In genomic region chr15:62940755-62941361, GRCh38 we compare ENCODE assay signal across 8 cellular contexts.
DNase-seq lines count a peak whose midpoint lies in the region; ATAC-seq and TF ChIP-seq lines count a peak whose summit lies in the region.

No MANE protein-coding gene starts in this region.

- peak overlapping the region; percentile 56 for H4K8ac ChIP-seq in trophoblast cell (ENCODE audit: low read depth, low read length)

- peaks cover 30 to 34% of the 10 kb centered on the region in 2 experiments for H3K4me1 ChIP-seq in trophoblast cell (ENCODE audit: control insufficient read depth in 1 of 2, insufficient read depth in 2 of 2, low read length in 2 of 2)

- DNase-seq in HFF-Myc (ENCODE audit: extremely low read depth, low read depth) (peak; percentile 89), SIG-M5 treated with dmso at 0.1 percent for 504 hours (lab: John Stamatoyannopoulos, UW; ENCODE audit: unreplicated experiment) (peak; percentile 84), foreskin fibroblast (peak; percentile 94 to 95), trophoblast cell (peak; percentile 84 to 86), NCI-H1092 treated with DMSO at 0.1 percent for 48 hours (lab: John Stamatoyannopoulos, UW) (no peak)
- no peak for DNase-seq in stimulated activated naive CD4-positive, alpha-beta T cell (lab: John Stamatoyannopoulos, UW)

- no peaks in the 10 kb centered on the region for H3K9me3 ChIP-seq in trophoblast cell (ENCODE audit: insufficient read depth, low read depth, low read length)

- no peak for TF ChIP-seq CTCF in HFF-Myc (IDR thresholded peaks at IDR 0.05; ENCODE audit: low read depth, low read length, missing control alignments)
- no peak for TF ChIP-seq CTCF in foreskin fibroblast (IDR thresholded peaks at IDR 0.05; ENCODE audit: low read depth, low read length)

- no CpG with 5 or more reads among the region's 11 CpGs for WGBS in trophoblast cell (ENCODE audit: extremely low coverage, insufficient coverage, insufficient read length)

- H2AFZ ChIP-seq in trophoblast cell (ENCODE audit: insufficient read depth, low read length, poor library complexity) = peak overlapping the region; percentile 0

- no peaks in the 10 kb centered on the region for H3K27me3 ChIP-seq in trophoblast cell (ENCODE audit: insufficient read depth, low read length)

- H3K27ac ChIP-seq in trophoblast cell (ENCODE audit: low read depth, low read length) = peak overlapping the region; percentile 68

- peak overlapping the region; percentile 0 for H2AK5ac ChIP-seq in trophoblast cell (ENCODE audit: low read length)

- H4K12ac ChIP-seq in trophoblast cell (ENCODE audit: low read depth, low read length) = peak overlapping the region; percentile 13

- H3K79me2 ChIP-seq in trophoblast cell (ENCODE audit: control insufficient read depth, insufficient read depth, low read length, poor library complexity) = peaks cover 8% of the 10 kb centered on the region

- no peak overlapping the region for H3K4me2 ChIP-seq in trophoblast cell (ENCODE audit: low read length)

- no peaks in the 10 kb centered on the region for H3K36me3 ChIP-seq in trophoblast cell (ENCODE audit: control insufficient read depth in 1 of 2, insufficient read depth in 2 of 2, low read length in 2 of 2)

- ATAC-seq in GM21526 (IDR thresholded peaks at IDR 0.05; ENCODE audit: low FRiP score, unreplicated experiment) (no peak), HG03039 (IDR thresholded peaks at IDR 0.05; ENCODE audit: unreplicated experiment) (no peak)

- H3K18ac ChIP-seq in trophoblast cell (ENCODE audit: low read length) = peak overlapping the region; percentile 85

- H3K4ac ChIP-seq in trophoblast cell (ENCODE audit: low read depth, low read length) = peak overlapping the region; percentile 54

- peaks cover 46% of the 10 kb centered on the region for H3K79me1 ChIP-seq in trophoblast cell (ENCODE audit: low read length)

- peak overlapping the region; percentile 88 for H2BK5ac ChIP-seq in trophoblast cell (ENCODE audit: low read depth, low read length, poor library complexity)

- peak overlapping the region; percentile 93 for H4K91ac ChIP-seq in trophoblast cell (ENCODE audit: low read depth, low read length)

- H3K14ac ChIP-seq in trophoblast cell (ENCODE audit: low read length) = peak overlapping the region; percentile 89

- H3K9ac ChIP-seq in trophoblast cell (ENCODE audit: low read length) = no peak overlapping the region

- H2BK120ac ChIP-seq in trophoblast cell (ENCODE audit: insufficient read depth, low read length, poor library complexity) = peak overlapping the region; percentile 96

- H3K4me3 ChIP-seq in HFF-Myc (replicated peaks; ENCODE audit: low read depth, low read length) = no peak overlapping the region
- peak overlapping the region in 1 of 2 donors; percentile 10 for H3K4me3 ChIP-seq in foreskin fibroblast (ENCODE audit: low read depth in 1 of 2, low read length in 2 of 2)
- H3K4me3 ChIP-seq in trophoblast cell (ENCODE audit: low read depth, low read length) = no peak overlapping the region

- H2BK12ac ChIP-seq in trophoblast cell (ENCODE audit: low read length) = peak overlapping the region; percentile 85

- no peak overlapping the region for H3K23ac ChIP-seq in trophoblast cell (ENCODE audit: low read length)

Comparison
In these comparisons a context has a peak if more than half of its experiments do, and no peak if none do; other contexts are left out.
1. DNase-seq: peak in HFF-Myc (single experiment), SIG-M5 treated with dmso at 0.1 percent for 504 hours (single experiment), foreskin fibroblast (2 of 2) and trophoblast cell (2 of 2); none in NCI-H1092 treated with DMSO at 0.1 percent for 48 hours (single experiment) and stimulated activated naive CD4-positive, alpha-beta T cell (0 of 6).